26 cellular contexts compared by ENCODE assay signal in the genomic region with DNA sequence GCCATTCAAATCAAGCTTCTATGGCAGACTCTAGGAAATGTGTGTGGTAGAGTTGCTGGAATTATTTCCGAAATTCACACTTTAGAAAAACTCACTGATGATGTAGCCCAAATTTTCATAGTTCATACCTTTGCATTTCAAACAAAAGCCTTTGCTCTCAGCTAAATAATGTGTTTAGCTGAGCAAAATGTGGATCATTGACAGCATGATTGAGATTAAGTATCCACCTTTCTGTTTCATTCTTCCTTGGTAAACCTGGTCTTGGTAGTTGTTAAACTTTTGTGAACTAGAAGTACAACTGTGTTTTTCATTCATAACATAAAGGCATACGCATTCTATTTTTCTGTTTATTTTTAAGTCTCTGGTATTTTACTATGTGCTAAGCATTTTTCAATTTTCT. TPM values are rescaled to one million over a fixed set of nuclear protein-coding genes. Genes with fewer than 3 reads are reported as not detected.
A peak's percentile ranks its signal among the peaks of the same experiment; 100 is the strongest.
DNase-seq lines count a peak whose midpoint lies in the region; ATAC-seq and TF ChIP-seq lines count a peak whose summit lies in the region.
"Had no signal": no experiment of that assay in that cellular context is flagged by ENCODE, and none has a peak within 500 bp of the region (broad histone marks: within the 10 kb centered on the region; RNA-seq: fewer than 3 reads in every experiment).

No MANE protein-coding gene starts in this region.

- no peak for TF ChIP-seq RAD21 in HCT116 (IDR thresholded peaks at IDR 0.05; ENCODE audit: low read depth)

- no peak overlapping the region for H3K4me3 Mint-ChIP-seq in T-cell
- H3K4me3 Mint-ChIP-seq: activated CD4-positive, alpha-beta memory T cell treated with anti-CD3 and anti-CD28 coated beads for 36 hours; activated naive CD8-positive, alpha-beta T cell; memory B cell had no signal

- TF ChIP-seq POLR2A in HCT116 (IDR thresholded peaks at IDR 0.05; ENCODE audit: borderline replicate concordance, extremely low read depth, insufficient read depth, insufficient read length), result no peak
- no peak for TF ChIP-seq POLR2A in sigmoid colon (IDR thresholded peaks at IDR 0.05)

- H3K27me3 ChIP-seq in HCT116 (ENCODE audit: insufficient read depth, low read length) (no peaks in the 10 kb centered on the region), ascending aorta (no peaks in the 10 kb centered on the region), hepatocyte (no peaks in the 10 kb centered on the region), sigmoid colon (peaks cover 0 to under 1% (median 0%) of the 10 kb centered on the region in 3 donors)
- H3K27me3 ChIP-seq: thyroid gland had no signal

- H3K4me1 Mint-ChIP-seq in T-cell, result peaks cover 0 to 4% (median 0%) of the 10 kb centered on the region in 3 donors
- H3K4me1 Mint-ChIP-seq: memory B cell had no signal

- H3K27ac Mint-ChIP-seq in T-cell, result no peak overlapping the region
- H3K27ac Mint-ChIP-seq: activated CD4-positive, alpha-beta memory T cell treated with anti-CD3 and anti-CD28 coated beads for 36 hours; activated naive CD8-positive, alpha-beta T cell; memory B cell had no signal

- H3K4me2 ChIP-seq in HCT116 (ENCODE audit: low read length) (peak overlapping the region; percentile 3; the same call in 1 of the 2 replicates), hepatocyte (peak overlapping the region; percentile 95)

- DNase-seq in HCT116 (ENCODE audit: low read depth, low spot score) (no peak), ascending aorta (ENCODE audit: low spot score in 2 of 2) (no peak), hepatocyte (ENCODE audit: low spot score) (no peak), sigmoid colon (no peak), RWPE1 (ENCODE audit: low spot score) (no peak), DMS79 (lab: John Stamatoyannopoulos, UW) (no peak), T-cell (no peak)
- DNase-seq: activated CD4-positive, alpha-beta memory T cell treated with anti-CD3 and anti-CD28 coated beads for 36 hours; EL; glutamatergic neuron; H7; left cardiac atrium; NCI-H187 treated with DMSO at 0.1 percent for 48 hours; NCI-H226; NCI-H774; stimulated activated CD4-positive, alpha-beta T cell treated with anti-CD3 and anti-CD28 coated beads, Interleukin-4, amount 100 ng/mL, for 4 hours; stimulated activated naive CD4-positive, alpha-beta T cell treated with Interleukin-2 at 50 U/mL for 16 hours; thyroid gland had no signal

- RAD21 ChIA-PET in HCT116 (lab: Charles Lee; ENCODE audit: low non-redundant PET in 1 of 2, low total read pairs in 2 of 2, uncharacterized antibody in 2 of 2, unreplicated experiment in 2 of 2), result no interaction called here

- H2AFZ ChIP-seq in HCT116 (ENCODE audit: low read depth, low read length, poor library complexity, severe bottlenecking) (peak overlapping the region; percentile 5), hepatocyte (no peak overlapping the region)

- BruUV-seq in HCT116 (replicated peaks; lab: Mats Ljungman, UMichigan), result no TSS peak

- intact Hi-C loops in HCT116 (cut with micrococcal nuclease), result no loop called here
- intact Hi-C loops in ascending aorta (cut with DNase I), result no loop called here
- intact Hi-C loops in sigmoid colon (cut with DNase I), result loop anchor here (10.0 kb wide), 2 partner anchors 167 to 367 kb away; no protein-coding TSS in a partner anchor

- H3K9me3 ChIP-seq in HCT116 (ENCODE audit: control insufficient read depth in 1 of 2, insufficient read depth in 1 of 2, low read depth in 1 of 2, low read length in 2 of 2) (peaks cover 6 to 13% of the 10 kb centered on the region in 2 experiments; a peak in 1 of 4 replicates), ascending aorta (no peaks in the 10 kb centered on the region), hepatocyte (ENCODE audit: low read depth) (no peaks in the 10 kb centered on the region), sigmoid colon (no peaks in the 10 kb centered on the region)
- H3K9me3 ChIP-seq: right atrium auricular region, thyroid gland had no signal

- H3K27ac ChIP-seq in HCT116 (ENCODE audit: low read depth, low read length), result peak overlapping the region; percentile 16; the same call in 1 of the 2 replicates
- H3K27ac ChIP-seq in ascending aorta, result peak overlapping the region in 1 of 2 donors; percentile 28
- no peak overlapping the region for H3K27ac ChIP-seq in hepatocyte
- H3K27ac ChIP-seq in sigmoid colon, result peak overlapping the region in 1 of 4 donors; percentile 49
- no peak overlapping the region for H3K27ac ChIP-seq in RWPE1
- H3K27ac ChIP-seq: C4-2B, right atrium auricular region, thyroid gland had no signal

- H3K4me1 ChIP-seq in HCT116 (ENCODE audit: control insufficient read depth in 1 of 2, insufficient read depth in 2 of 2, low read length in 2 of 2), result peaks cover 4 to 38% of the 10 kb centered on the region in 2 experiments; a peak in 3 of 4 replicates
- H3K4me1 ChIP-seq in ascending aorta, result no peaks in the 10 kb centered on the region
- no peaks in the 10 kb centered on the region for H3K4me1 ChIP-seq in hepatocyte (ENCODE audit: insufficient read depth)
- peaks cover 0 to 46% (median 12%) of the 10 kb centered on the region in 4 donors for H3K4me1 ChIP-seq in sigmoid colon
- H3K4me1 ChIP-seq: right atrium auricular region had no signal

- no peaks in the 10 kb centered on the region for H4K20me1 ChIP-seq in HCT116 (ENCODE audit: insufficient read depth)
- peaks cover 27% of the 10 kb centered on the region for H4K20me1 ChIP-seq in hepatocyte (ENCODE audit: insufficient read depth, poor library complexity, severe bottlenecking)

- H3K4me3 ChIP-seq in HCT116 (replicated peaks in 1 of 2; ENCODE audit: low read depth in 1 of 2, low read length in 2 of 2), result no peak overlapping the region
- H3K4me3 ChIP-seq in ascending aorta, result peak overlapping the region; percentile 12 to 85
- H3K4me3 ChIP-seq in hepatocyte, result no peak overlapping the region
- H3K4me3 ChIP-seq in sigmoid colon, result peak overlapping the region in 3 of 4 donors; percentile 73 to 92 (median 88)
- H3K4me3 ChIP-seq: right atrium auricular region, thyroid gland had no signal

- peaks cover 10 to 19% of the 10 kb centered on the region in 2 donors for H3K27me3 Mint-ChIP-seq in T-cell

- POLR2A ChIA-PET in HCT116 (lab: Charles Lee) (interaction anchor here (1.9 to 2.1 kb wide), 2 partner anchors 28 to 30 kb away, joined by 6 to 8 read pairs; no protein-coding TSS in a partner anchor), RWPE1 (lab: Yijun Ruan, JAX; ENCODE audit: low non-redundant PET) (no interaction called here), T-cell (lab: Charles Lee) (no interaction called here)

- H3K9me3 Mint-ChIP-seq in T-cell, result peaks cover 0 to 7% (median 0%) of the 10 kb centered on the region in 3 donors
- H3K9me3 Mint-ChIP-seq: activated CD4-positive, alpha-beta memory T cell treated with anti-CD3 and anti-CD28 coated beads for 36 hours; memory B cell had no signal

- 56% methylated on average over 2 of the region's 2 CpGs for WGBS in hepatocyte (ENCODE audit: low lambda C conversion rate, missing lambda C conversion rate)
- WGBS in sigmoid colon, 2 donors, result 78 to 86% methylated on average over 2 of the region's 2 CpGs

- TF ChIP-seq EP300 in sigmoid colon (IDR thresholded peaks at IDR 0.05), result no peak

- peaks cover 0 to 4% of the 10 kb centered on the region in 2 experiments; a peak in 1 of 4 replicates for H3K36me3 ChIP-seq in HCT116 (ENCODE audit: control insufficient read depth in 1 of 2, insufficient read depth in 2 of 2, low read length in 2 of 2)
- H3K36me3 ChIP-seq in ascending aorta, result peaks cover 0 to 4% of the 10 kb centered on the region in 2 donors
- H3K36me3 ChIP-seq in hepatocyte (replicated peaks; ENCODE audit: insufficient read depth, low read depth), result no peaks in the 10 kb centered on the region
- H3K36me3 ChIP-seq in sigmoid colon, result no peaks in the 10 kb centered on the region
- H3K36me3 ChIP-seq: right atrium auricular region, thyroid gland had no signal

- CTCF ChIA-PET in HCT116 (lab: Charles Lee) (no interaction called here), RWPE1 (lab: Yijun Ruan, JAX) (interaction anchor here (0.5 kb wide), 1 partner anchor 13 kb away, joined by 3 read pairs; no protein-coding TSS in a partner anchor), T-cell (lab: Charles Lee) (no interaction called here)

- H3K36me3 Mint-ChIP-seq in T-cell, result no peaks in the 10 kb centered on the region
- H3K36me3 Mint-ChIP-seq: activated naive CD8-positive, alpha-beta T cell; memory B cell had no signal

- H3K9ac ChIP-seq in HCT116 (ENCODE audit: low read length), result peak overlapping the region; percentile 7

- H3K79me2 ChIP-seq in HCT116 (ENCODE audit: insufficient read depth, low read length) (no peaks in the 10 kb centered on the region), hepatocyte (peaks cover 90% of the 10 kb centered on the region)

- no peaks in the 10 kb centered on the region for H3K9me2 ChIP-seq in HCT116 (ENCODE audit: insufficient read depth)
- H3K9me2 ChIP-seq in hepatocyte (replicated peaks; ENCODE audit: insufficient read depth), result no peaks in the 10 kb centered on the region

- ATAC-seq in HCT116 (no peak), GM19397 (IDR thresholded peaks at IDR 0.05; ENCODE audit: unreplicated experiment) (no peak), T-cell (replicated peaks in 1 of 4) (no peak)
- ATAC-seq: HepG2, left cardiac atrium, Right ventricle myocardium inferior had no signal

- TF ChIP-seq CTCF in HCT116 (IDR thresholded peaks at IDR 0.05 in 2 of 3, conservative IDR thresholded peaks at IDR 0.05 in 1 of 3; ENCODE audit: borderline replicate concordance in 1 of 3, insufficient read depth in 1 of 3, low read depth in 2 of 3, low read length in 2 of 3) (no peak), ascending aorta (IDR thresholded peaks at IDR 0.05) (no peak), hepatocyte (IDR thresholded peaks at IDR 0.05; ENCODE audit: poor library complexity) (no peak), sigmoid colon (IDR thresholded peaks at IDR 0.05) (no peak), RWPE1 (conservative IDR thresholded peaks at IDR 0.05; ENCODE audit: low read depth) (no peak)

TF ChIP-seq in HCT116, 20 proteins besides CTCF, POLR2A, EP300 and RAD21:
- TF ChIP-seq ZFX (IDR thresholded peaks at IDR 0.05) (no peak), POLR2AphosphoS5 (IDR thresholded peaks at IDR 0.05; ENCODE audit: low read depth, low read length) (no peak), TCF7L2 (IDR thresholded peaks at IDR 0.05; ENCODE audit: borderline replicate concordance, extremely low read depth, insufficient read depth, insufficient read length) (no peak), YY1 (IDR thresholded peaks at IDR 0.05; ENCODE audit: extremely low read depth, insufficient replicate concordance, low read depth, low read length) (no peak), ELF1 (IDR thresholded peaks at IDR 0.05; ENCODE audit: borderline replicate concordance, low read depth) (no peak)
- TF ChIP-seq, protein P1, sequence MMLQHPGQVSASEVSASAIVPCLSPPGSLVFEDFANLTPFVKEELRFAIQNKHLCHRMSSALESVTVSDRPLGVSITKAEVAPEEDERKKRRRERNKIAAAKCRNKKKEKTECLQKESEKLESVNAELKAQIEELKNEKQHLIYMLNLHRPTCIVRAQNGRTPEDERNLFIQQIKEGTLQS (IDR thresholded peaks at IDR 0.05), result no peak

RNA-seq across cellular contexts. Expression of a gene that starts 7.2 kb away (rescaled TPM):
- total RNA-seq in HCT116 (2021; ENCODE audit: unreplicated experiment), result 65.9 TPM
- polyA plus RNA-seq in HCT116 (2012), result 29.5 and 35.8 TPM in 2 replicates
- total RNA-seq in ascending aorta, result 127 TPM
- total RNA-seq in hepatocyte, result 48.7 and 59.9 TPM in 2 replicates
- 34.0 and 37.2 TPM in 2 replicates for polyA plus RNA-seq in hepatocyte
- total RNA-seq in sigmoid colon, result 100 to 1,000 TPM; 156 to 221 (median 196) TPM
- 1 to 10 TPM in 1 of 3 donors, under 1 TPM in 2; 0.60 to 4.6 (median 0.92) TPM for polyA plus RNA-seq in sigmoid colon
- under 1 TPM in 3 of 5 donors, not detected in 2; 0.06 to 0.09 (median 0.07) TPM for total RNA-seq in T-cell
- total RNA-seq: activated CD4-positive, alpha-beta memory T cell treated with anti-CD3 and anti-CD28 coated beads for 36 hours; HepG2; OCI-LY7 had no signal
- polyA plus RNA-seq: HepG2 had no signal

Comparison
In these comparisons a context has a peak if more than half of its experiments do, and no peak if none do; other contexts are left out.
1. H3K4me3 ChIP-seq: peak in ascending aorta (2 of 2) and sigmoid colon (3 of 4); none in HCT116 (0 of 2) and hepatocyte (single experiment).
2. RNA of a gene that starts 7.2 kb away (total RNA-seq): 156 to 221 TPM in sigmoid colon, 127 TPM in ascending aorta (single experiment), 65.9 TPM in HCT116 (single experiment) and 48.7 to 59.9 TPM in hepatocyte; 0.06 to 0.09 TPM in T-cell; every median in the first group is over 10 times any median in the second.